Comparison of ENCODE assay signal across 20 cellular contexts in genomic region chr7:12735923-12736322, GRCh38. TPM values are rescaled to one million over a fixed set of nuclear protein-coding genes. Genes with fewer than 3 reads are reported as not detected.
A peak's percentile ranks its signal among the peaks of the same experiment; 100 is the strongest.
DNase-seq lines count a peak whose midpoint lies in the region; ATAC-seq, FAIRE-seq and TF ChIP-seq lines count a peak whose summit lies in the region.
"Had no signal": no experiment of that assay in that cellular context is flagged by ENCODE, and none has a peak within 500 bp of the region (broad histone marks: within the 10 kb centered on the region; RNA-seq: fewer than 3 reads in every experiment).

No MANE protein-coding gene starts in this region.

- no peaks in the 10 kb centered on the region for H3K9me1 ChIP-seq in K562 (ENCODE audit: control insufficient read depth, insufficient read depth, low read length)

- ATAC-seq in K562: no peak
- ATAC-seq: GM12878, HCT116 had no signal

- TF ChIP-seq POLR2A in K562 (conservative IDR thresholded peaks at IDR 0.05): no peak

- intact Hi-C loops in K562 (cut with micrococcal nuclease): no loop called here
- intact Hi-C loops in kidney (cut with DNase I): no loop called here

- in situ Hi-C loops in K562 (cut with MboI): no loop called here

- TF ChIP-seq CTCF in K562 (IDR thresholded peaks at IDR 0.05 in 2 of 3, conservative IDR thresholded peaks at IDR 0.05 in 1 of 3; ENCODE audit: insufficient read depth in 2 of 3, low read depth in 1 of 3, low read length in 3 of 3): no peak
- TF ChIP-seq CTCF in kidney (IDR thresholded peaks at IDR 0.05; ENCODE audit: borderline replicate concordance, extremely low read depth, insufficient read depth): no peak

- H3K9ac ChIP-seq in K562 (ENCODE audit: insufficient read depth in 1 of 2, low read depth in 2 of 2, low read length in 2 of 2): peak overlapping the region in 1 of 2 experiments; percentile 40; a peak in 1 of 4 replicates
- H3K9ac ChIP-seq in kidney (ENCODE audit: low read length in 2 of 2): no peak overlapping the region
- H3K9ac ChIP-seq: GM23248 had no signal

- H3K9me3 ChIP-seq in K562 (replicated peaks; ENCODE audit: control insufficient read depth, insufficient read depth, low read depth, low read length): no peaks in the 10 kb centered on the region; the same call in 1 of the 2 replicates
- no peaks in the 10 kb centered on the region for H3K9me3 ChIP-seq in kidney (ENCODE audit: control insufficient read depth in 1 of 2, low read length in 2 of 2)
- H3K9me3 ChIP-seq in effector memory CD4-positive, alpha-beta T cell (ENCODE audit: control insufficient read depth, low read length): no peaks in the 10 kb centered on the region
- H3K9me3 ChIP-seq: Caco-2 had no signal

- H3K79me2 ChIP-seq in K562 (ENCODE audit: control insufficient read depth, insufficient read depth, low read length): peaks cover 5% of the 10 kb centered on the region

- no peak overlapping the region for H3K4me2 ChIP-seq in K562 (ENCODE audit: insufficient read depth, low read length)

- CTCF ChIA-PET in K562 (lab: Yijun Ruan, JAX; ENCODE audit: low intra/inter-chr PET ratio): no interaction called here

- H3K27me3 ChIP-seq in K562 (ENCODE audit: control insufficient read depth in 2 of 2, insufficient read depth in 2 of 2, low read length in 2 of 2) (no peaks in the 10 kb centered on the region), H7 (ENCODE audit: control insufficient read depth, insufficient read depth, low read length) (no peaks in the 10 kb centered on the region)
- H3K27me3 ChIP-seq in effector memory CD4-positive, alpha-beta T cell (replicated peaks; ENCODE audit: control insufficient read depth, insufficient read depth, low read length, poor library complexity, severe bottlenecking): no peaks in the 10 kb centered on the region

- TF ChIP-seq RAD21 in K562 (CRISPR knock-in tag; conservative IDR thresholded peaks at IDR 0.05 in 1 of 2, IDR thresholded peaks at IDR 0.05 in 1 of 2): no peak

- no peak overlapping the region for H3K4me3 ChIP-seq in K562
- no peak overlapping the region for H3K4me3 ChIP-seq in kidney (ENCODE audit: low read length in 2 of 2)
- H3K4me3 ChIP-seq in effector memory CD4-positive, alpha-beta T cell (ENCODE audit: insufficient read depth, low read depth, low read length, poor library complexity, severe bottlenecking): no peak overlapping the region
- no peak overlapping the region for H3K4me3 ChIP-seq in H7 (ENCODE audit: insufficient read depth, low read depth, low read length)
- H3K4me3 ChIP-seq: GM12878, GM23248 had no signal

- H3K27ac ChIP-seq in K562 (ENCODE audit: extremely low read depth, low read depth, low read length): no peak overlapping the region
- H3K27ac ChIP-seq in kidney (ENCODE audit: low read depth in 2 of 2, low read length in 2 of 2): no peak overlapping the region
- H3K27ac ChIP-seq in effector memory CD4-positive, alpha-beta T cell (ENCODE audit: insufficient read depth, low read length, poor library complexity, severe bottlenecking): no peak overlapping the region
- H3K27ac ChIP-seq: GM23248 had no signal

- H3K36me3 ChIP-seq in K562 (ENCODE audit: control insufficient read depth, insufficient read depth, low read length) (no peaks in the 10 kb centered on the region), kidney (ENCODE audit: control insufficient read depth in 1 of 2, insufficient read depth in 2 of 2, low read length in 2 of 2) (no peaks in the 10 kb centered on the region), H7 (replicated peaks; ENCODE audit: control insufficient read depth, insufficient read depth, low read length) (no peaks in the 10 kb centered on the region)
- no peaks in the 10 kb centered on the region for H3K36me3 ChIP-seq in effector memory CD4-positive, alpha-beta T cell (ENCODE audit: control insufficient read depth, insufficient read depth, low read length)

- peaks cover 10 to 40% of the 10 kb centered on the region in 2 experiments for H3K4me1 ChIP-seq in K562 (replicated peaks in 1 of 2; ENCODE audit: control insufficient read depth in 2 of 2, insufficient read depth in 2 of 2, low read length in 2 of 2)
- no peaks in the 10 kb centered on the region for H3K4me1 ChIP-seq in kidney (ENCODE audit: control insufficient read depth in 1 of 2, insufficient read depth in 1 of 2, low read depth in 1 of 2, low read length in 2 of 2)
- H3K4me1 ChIP-seq in effector memory CD4-positive, alpha-beta T cell (ENCODE audit: control insufficient read depth, insufficient read depth, low read length, poor library complexity, severe bottlenecking): peaks cover 6% of the 10 kb centered on the region

- TF ChIP-seq EP300 in K562 (IDR thresholded peaks at IDR 0.05; ENCODE audit: low read length): no peak

- 42% methylated on average over 3 of the region's 3 CpGs for WGBS in K562 (ENCODE audit: insufficient coverage, low coverage, missing lambda C conversion rate)

- H4K20me1 ChIP-seq in K562 (replicated peaks; ENCODE audit: control insufficient read depth, insufficient read depth, low read length): no peaks in the 10 kb centered on the region

- DNase-seq in K562 (ENCODE audit: extremely low read depth in 1 of 4, low spot score in 3 of 4) (no peak), kidney (no peak), H7 (no peak), COLO668 (lab: John Stamatoyannopoulos, UW; ENCODE audit: unreplicated experiment) (no peak), mucosa of gallbladder (ENCODE audit: low spot score) (no peak)
- no peak for DNase-seq in effector memory CD4-positive, alpha-beta T cell
- DNase-seq: 8988T; C1 segment of cervical spinal cord; Caco-2; CD4-positive, alpha-beta memory T cell; DMS153; DND-41; GDM1; GM23248; H9 had no signal

- peak overlapping the region; percentile 87 for H2AFZ ChIP-seq in K562 (ENCODE audit: low read depth, low read length)
- H2AFZ ChIP-seq: GM23248 had no signal

- FAIRE-seq in G401.6 (lab: Jason Lieb, UNC): peak; percentile 87
- FAIRE-seq in K562 (lab: Jason Lieb, UNC): no peak
- peak; percentile 71 for FAIRE-seq in kidney (lab: Jason Lieb, UNC)
- FAIRE-seq: GM12878, GM19239, H1 had no signal

- no TSS peak for BruUV-seq in K562 (replicated peaks; lab: Mats Ljungman, UMichigan)

- POLR2A ChIA-PET in K562 (lab: Yijun Ruan, JAX): interaction anchor here (1.5 to 2.1 kb wide), 2 partner anchors 8 to 20 kb away, joined by 5 to 10 read pairs; no protein-coding TSS in a partner anchor

TF ChIP-seq in K562, 482 proteins besides CTCF, POLR2A, EP300 and RAD21:
- peak; percentile 35 for TF ChIP-seq TAF9B (IDR thresholded peaks at IDR 0.05; ENCODE audit: partially characterized antibody)
- peak; percentile 91 for TF ChIP-seq DACH1 (IDR thresholded peaks at IDR 0.05; ENCODE audit: partially characterized antibody)
- no peak for TF ChIP-seq E4F1 (CRISPR knock-in tag; IDR thresholded peaks at IDR 0.05; ENCODE audit: borderline replicate concordance)
TF ChIP-seq in K562: peak in this region for 2.

RNA-seq across cellular contexts. Expression of gene ARL4A, which starts 48.5 kb away (rescaled TPM):
- total RNA-seq in K562 (2011; cell fraction: chromatin; rRNA removed; ENCODE audit: low replicate concordance): 106 and 313 TPM in 2 replicates
- 71.9 and 88.4 TPM in 2 replicates for total RNA-seq in K562 (2011; cell fraction: nucleolus; rRNA removed)
- total RNA-seq in K562 (2011; cell fraction: nucleoplasm; rRNA removed): 146 and 153 TPM in 2 replicates
- total RNA-seq in K562 (2014; rRNA removed): 96.3 and 118 TPM in 2 replicates
- total RNA-seq in K562 (2014; rRNA removed; fragmentation: Illumina TruSeq; extraction: Trizol): 226 and 276 TPM in 2 replicates
- 118 and 129 TPM in 2 replicates for total RNA-seq in K562 (2015; rRNA removed; fragmentation: Illumina TruSeq; extraction: Trizol)
- total RNA-seq in K562 (2021): 130 and 134 TPM in 2 replicates
- polyA plus RNA-seq in K562 (2011; rRNA removed): 170 and 244 TPM in 2 replicates
- 44.4 and 98.4 TPM in 2 replicates for polyA plus RNA-seq in K562 (2011; cell fraction: cytosol; rRNA removed)
- polyA plus RNA-seq in K562 (2011; cell fraction: nucleus; rRNA removed): 65.4 and 97.9 TPM in 2 replicates
- 85.7 and 127 TPM in 2 replicates for polyA plus RNA-seq in K562 (2012)
- polyA plus RNA-seq in K562 (2014; fragmentation: Illumina TruSeq; extraction: Trizol): 172 and 178 TPM in 2 replicates
- 100 to 1,000 TPM; 553 to 688 TPM for polyA plus RNA-seq in K562 (2014; fragmentation: Nextera tagmentation; extraction: Ambion mirVana)
- 143 and 153 TPM in 2 replicates for polyA plus RNA-seq in K562 (2014; rRNA removed)
- polyA minus RNA-seq in K562 (2011; rRNA and poly(A)+ RNA removed): 304 and 306 TPM in 2 replicates
- 57.3 and 86.6 TPM in 2 replicates for polyA minus RNA-seq in K562 (2011; cell fraction: cytosol; rRNA and poly(A)+ RNA removed)
- polyA minus RNA-seq in K562 (2011; cell fraction: nucleus; rRNA and poly(A)+ RNA removed): 110 and 254 TPM in 2 replicates
- 21.6 TPM for total RNA-seq in kidney
- 11.8 TPM for polyA plus RNA-seq in kidney (ENCODE audit: insufficient read depth, low read depth, low replicate concordance)
- total RNA-seq in H7 (2014; rRNA removed; shearing (Covaris generic)): 25.3 and 28.5 TPM in 2 replicates
- total RNA-seq in mucosa of gallbladder: 19.1 TPM
